22 cellular contexts compared by ENCODE assay signal in genomic region chr11:114562166-114562916, GRCh38. TPM values are rescaled to one million over a fixed set of nuclear protein-coding genes. Genes with fewer than 3 reads are reported as not detected.
A peak's percentile ranks its signal among the peaks of the same experiment; 100 is the strongest.
DNase-seq lines count a peak whose midpoint lies in the region; ATAC-seq, FAIRE-seq and TF ChIP-seq lines count a peak whose summit lies in the region.
"Had no signal": no experiment of that assay in that cellular context is flagged by ENCODE, and none has a peak within 500 bp of the region (broad histone marks: within the 10 kb centered on the region; RNA-seq: fewer than 3 reads in every experiment).

No MANE protein-coding gene starts in this region.

- no peaks in the 10 kb centered on the region for H3K9me3 Mint-ChIP-seq in activated naive CD4-positive, alpha-beta T cell treated with anti-CD3 and anti-CD28 coated beads for 36 hours
- no peaks in the 10 kb centered on the region for H3K9me3 Mint-ChIP-seq in endothelial cell (ENCODE audit: unreplicated experiment)

- peak overlapping the region; percentile 15 for H3K4me2 ChIP-seq in hepatocyte

- peak; percentile 91 for FAIRE-seq in urothelium cell line (lab: Jason Lieb, UNC)
- FAIRE-seq: K562 had no signal

- H3K79me2 ChIP-seq in hepatocyte = no peaks in the 10 kb centered on the region

- 14% methylated on average over 3 of the region's 3 CpGs for WGBS in hepatocyte (ENCODE audit: low lambda C conversion rate, missing lambda C conversion rate)

- H3K9me2 ChIP-seq in hepatocyte (replicated peaks; ENCODE audit: insufficient read depth) = no peaks in the 10 kb centered on the region

- H3K36me3 ChIP-seq in adipocyte (ENCODE audit: control insufficient read depth, insufficient read depth, low read length, severe bottlenecking) (no peaks in the 10 kb centered on the region), hepatocyte (replicated peaks; ENCODE audit: insufficient read depth, low read depth) (no peaks in the 10 kb centered on the region)
- H3K36me3 ChIP-seq: suprapubic skin had no signal

- H3K9me3 ChIP-seq in adipocyte (ENCODE audit: control insufficient read depth, low read length) (no peaks in the 10 kb centered on the region), hepatocyte (ENCODE audit: low read depth) (no peaks in the 10 kb centered on the region)

- ATAC-seq in left lobe of liver = no peak
- ATAC-seq: K562; naive thymus-derived CD8-positive, alpha-beta T cell had no signal

- H3K4me1 ChIP-seq in adipocyte (ENCODE audit: control insufficient read depth, insufficient read depth, low read length) (peaks cover 24% of the 10 kb centered on the region), hepatocyte (ENCODE audit: insufficient read depth) (peaks cover 3% of the 10 kb centered on the region)
- H3K4me1 ChIP-seq: suprapubic skin had no signal

- peak overlapping the region; percentile 84 for H3K27ac ChIP-seq in hepatocyte
- H3K27ac ChIP-seq: suprapubic skin had no signal

- no peak overlapping the region for H3K9ac ChIP-seq in adipocyte (ENCODE audit: low read length)

- no peaks in the 10 kb centered on the region for H3K36me3 Mint-ChIP-seq in activated naive CD4-positive, alpha-beta T cell treated with anti-CD3 and anti-CD28 coated beads for 36 hours (ENCODE audit: low read depth)
- H3K36me3 Mint-ChIP-seq in endothelial cell (ENCODE audit: low read depth, unreplicated experiment) = no peaks in the 10 kb centered on the region
- H3K36me3 Mint-ChIP-seq: naive thymus-derived CD8-positive, alpha-beta T cell had no signal

- no peak overlapping the region for H2AFZ ChIP-seq in hepatocyte

- H3K4me1 Mint-ChIP-seq in activated naive CD4-positive, alpha-beta T cell treated with anti-CD3 and anti-CD28 coated beads for 36 hours (ENCODE audit: low read depth) = peaks cover 11% of the 10 kb centered on the region
- H3K4me1 Mint-ChIP-seq in endothelial cell (ENCODE audit: unreplicated experiment) = peaks cover 9% of the 10 kb centered on the region
- H3K4me1 Mint-ChIP-seq: naive thymus-derived CD8-positive, alpha-beta T cell had no signal

- no peak overlapping the region for H3K4me3 Mint-ChIP-seq in activated naive CD4-positive, alpha-beta T cell treated with anti-CD3 and anti-CD28 coated beads for 36 hours
- H3K4me3 Mint-ChIP-seq in endothelial cell (ENCODE audit: unreplicated experiment) = no peak overlapping the region
- H3K4me3 Mint-ChIP-seq: naive thymus-derived CD8-positive, alpha-beta T cell had no signal

- CTCF ChIA-PET in activated naive CD4-positive, alpha-beta T cell treated with anti-CD3 and anti-CD28 coated beads for 36 hours (lab: Charles Lee) = interaction anchor here (1.1 kb wide), 1 partner anchor 123 kb away, joined by 3 read pairs; the partner anchor contains the start of gene REXO2

- H3K27me3 Mint-ChIP-seq in activated naive CD4-positive, alpha-beta T cell treated with anti-CD3 and anti-CD28 coated beads for 36 hours (ENCODE audit: low read depth) = peaks cover 2% of the 10 kb centered on the region
- peaks cover 1% of the 10 kb centered on the region for H3K27me3 Mint-ChIP-seq in endothelial cell (ENCODE audit: unreplicated experiment)

- no peak for DNase-seq in activated naive CD4-positive, alpha-beta T cell treated with anti-CD3 and anti-CD28 coated beads for 36 hours
- no peak for DNase-seq in activated naive CD4-positive, alpha-beta T cell treated with anti-CD3 and anti-CD28 coated beads, Interleukin-2, amount 50 U/mL, for 16 hours
- DNase-seq in adipocyte (ENCODE audit: low read depth) (peak; percentile 24), hepatocyte (ENCODE audit: low spot score) (peak; percentile 28), urothelium cell line (ENCODE audit: low spot score) (no peak), NCI-H510A (lab: John Stamatoyannopoulos, UW) (no peak), left lobe of liver (ENCODE audit: low spot score) (no peak), endothelial cell (ENCODE audit: low spot score) (no peak)
- DNase-seq: 8988T; activated CD4-positive, alpha-beta T cell treated with anti-CD3 and anti-CD28 coated beads, Interleukin-2, amount 50 U/mL, for 48 hours; activated T-cell treated with anti-CD3 and anti-CD28 coated beads, Interleukin-2, amount 50 U/mL, for 48 hours; naive thymus-derived CD8-positive, alpha-beta T cell; NCI-H1105 treated with DMSO at 0.1 percent for 48 hours; NCI-H446 treated with DMSO at 0.1 percent for 48 hours; stimulated activated CD4-positive, alpha-beta T cell treated with anti-CD3 and anti-CD28 coated beads, Interleukin-1b, Interleukin-23, amount 100 ng/mL, for 48 hours had no signal

- H3K27me3 ChIP-seq in adipocyte (replicated peaks; ENCODE audit: control insufficient read depth, insufficient read depth, low read length) (no peaks in the 10 kb centered on the region), hepatocyte (no peaks in the 10 kb centered on the region)
- H3K27me3 ChIP-seq: suprapubic skin had no signal

- H3K27ac Mint-ChIP-seq in activated naive CD4-positive, alpha-beta T cell treated with anti-CD3 and anti-CD28 coated beads for 36 hours = peak overlapping the region; percentile 20
- no peak overlapping the region for H3K27ac Mint-ChIP-seq in endothelial cell (ENCODE audit: unreplicated experiment)
- H3K27ac Mint-ChIP-seq: naive thymus-derived CD8-positive, alpha-beta T cell had no signal

- H3K4me3 ChIP-seq in adipocyte (ENCODE audit: low read length) (no peak overlapping the region), hepatocyte (no peak overlapping the region)
- H3K4me3 ChIP-seq: K562, suprapubic skin had no signal

- intact Hi-C loops in activated naive CD4-positive, alpha-beta T cell treated with anti-CD3 and anti-CD28 coated beads for 36 hours (cut with micrococcal nuclease) = loop anchor here (5.0 kb wide), 1 partner anchor 120 kb away; no protein-coding TSS in a partner anchor

- H4K20me1 ChIP-seq in hepatocyte (ENCODE audit: insufficient read depth, poor library complexity, severe bottlenecking) = no peaks in the 10 kb centered on the region

- TF ChIP-seq CTCF in hepatocyte (IDR thresholded peaks at IDR 0.05; ENCODE audit: poor library complexity) = no peak
- no peak for TF ChIP-seq CTCF in endothelial cell (IDR thresholded peaks at IDR 0.05; ENCODE audit: unreplicated experiment)

RNA-seq across cellular contexts. Expression of gene NXPE1, which starts 2.7 kb away (rescaled TPM):
- total RNA-seq in activated naive CD4-positive, alpha-beta T cell treated with anti-CD3 and anti-CD28 coated beads for 36 hours = not detected
- 0.90 and 3.3 TPM in 2 replicates for total RNA-seq in hepatocyte
- polyA plus RNA-seq in hepatocyte = 0.61 TPM in 1 of 2 replicates, not detected in the other
- total RNA-seq in left lobe of liver = not detected
- total RNA-seq in endothelial cell (ENCODE audit: unreplicated experiment) = not detected
- total RNA-seq: chondrocyte; K562; lower leg skin; naive thymus-derived CD8-positive, alpha-beta T cell; pulmonary artery endothelial cell; suprapubic skin had no signal
- polyA plus RNA-seq: adipose tissue; esophagus; K562; naive thymus-derived CD8-positive, alpha-beta T cell had no signal

RNA-seq across cellular contexts. Expression of gene NXPE4, which starts 33.2 kb away (rescaled TPM):
- total RNA-seq in activated naive CD4-positive, alpha-beta T cell treated with anti-CD3 and anti-CD28 coated beads for 36 hours = not detected
- total RNA-seq in hepatocyte (0.10 TPM in 1 of 2 replicates, not detected in the other), left lobe of liver (not detected), endothelial cell (ENCODE audit: unreplicated experiment) (not detected)
- 0.57 and 1.1 TPM in 2 replicates for polyA plus RNA-seq in hepatocyte
- total RNA-seq: chondrocyte; K562; lower leg skin; naive thymus-derived CD8-positive, alpha-beta T cell; pulmonary artery endothelial cell; suprapubic skin had no signal
- polyA plus RNA-seq: K562; naive thymus-derived CD8-positive, alpha-beta T cell had no signal

Comparison
In these comparisons a context has a peak if more than half of its experiments do, and no peak if none do; other contexts are left out.
1. DNase-seq: peak in adipocyte (single experiment) and hepatocyte (single experiment); none in activated naive CD4-positive, alpha-beta T cell treated with anti-CD3 and anti-CD28 coated beads for 36 hours (single experiment), activated naive CD4-positive, alpha-beta T cell treated with anti-CD3 and anti-CD28 coated beads, Interleukin-2, amount 50 U/mL, for 16 hours (single experiment), urothelium cell line (single experiment), NCI-H510A (single experiment), left lobe of liver (single experiment) and endothelial cell (single experiment).